8 cellular contexts compared by ENCODE assay signal in the genomic region with DNA sequence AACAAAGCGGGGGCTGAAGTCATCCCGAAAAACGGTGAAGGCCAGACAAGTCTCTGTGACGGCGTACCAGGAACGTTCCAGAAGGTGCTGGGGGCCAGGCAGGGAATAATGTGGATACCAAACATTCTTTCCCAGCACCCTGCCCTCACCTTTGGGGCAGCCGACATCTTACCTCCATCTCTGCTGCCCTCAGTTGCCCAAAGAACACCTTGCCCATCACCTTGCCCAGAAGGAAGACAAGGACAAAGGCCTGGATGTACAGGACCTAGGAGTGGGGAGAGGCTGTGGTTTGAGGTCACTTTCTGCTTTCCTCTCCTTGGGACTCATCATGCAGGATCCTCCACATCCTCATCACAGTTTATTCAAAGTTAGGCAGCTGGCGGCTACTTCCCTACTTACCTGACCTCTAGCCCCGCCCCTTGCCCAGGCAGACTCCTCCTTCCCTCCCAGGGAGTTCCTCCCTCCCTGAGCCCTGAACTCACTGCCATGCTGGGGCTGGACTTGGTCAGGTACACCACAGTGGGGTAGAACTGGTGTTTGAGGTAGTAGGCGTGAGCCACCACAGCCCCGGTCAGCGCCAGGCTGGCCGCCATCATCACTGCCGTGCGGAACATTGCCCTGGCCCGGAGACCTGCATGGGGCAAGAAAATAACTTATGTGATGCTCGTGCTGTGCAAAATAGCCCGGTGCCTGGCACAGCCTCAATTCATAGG. TPM values are rescaled to one million over a fixed set of nuclear protein-coding genes. Genes with fewer than 3 reads are reported as not detected.
DNase-seq lines count a peak whose midpoint lies in the region; ATAC-seq and TF ChIP-seq lines count a peak whose summit lies in the region.

No MANE protein-coding gene starts in this region.

- H3K4me3 Mint-ChIP-seq in type B pancreatic cell, result peak overlapping the region; percentile 97

- peaks cover 40% of the 10 kb centered on the region for H3K36me3 ChIP-seq in BJ (ENCODE audit: control insufficient read depth, insufficient read depth, low read length)
- H3K36me3 ChIP-seq in HEK293 (ENCODE audit: control insufficient read depth in 2 of 2, insufficient read depth in 1 of 2, low read length in 2 of 2), result peaks cover 0 to 49% of the 10 kb centered on the region in 2 experiments; a peak in 1 of 3 replicates
- H3K36me3 ChIP-seq in SU-DHL-6 (ENCODE audit: low read length), result peaks cover 22% of the 10 kb centered on the region; the same call in 1 of the 2 replicates
- peaks cover 39 to 49% of the 10 kb centered on the region in 2 donors for H3K36me3 ChIP-seq in duodenal mucosa (ENCODE audit: control insufficient read depth in 1 of 2, insufficient read depth in 2 of 2, low read length in 2 of 2)

- CTCF ChIA-PET in BJ (lab: Yijun Ruan, JAX), result interaction anchor here (0.7 kb wide), 1 partner anchor 122 kb away, joined by 3 read pairs; no protein-coding TSS in a partner anchor
- CTCF ChIA-PET in HEK293 (lab: Yijun Ruan, JAX), result interaction anchor here (0.6 to 2.3 kb wide), 4 partner anchors 15 to 119 kb away, joined by 3 to 6 read pairs (median 4); a partner anchor contains a TSS

- no peak for ATAC-seq in HG03354 (IDR thresholded peaks at IDR 0.05; ENCODE audit: poor library complexity, severe bottlenecking, unreplicated experiment)

- no peaks in the 10 kb centered on the region for H3K9me3 ChIP-seq in HEK293 (ENCODE audit: control insufficient read depth, insufficient read depth, low read depth, low read length)
- no peaks in the 10 kb centered on the region for H3K9me3 ChIP-seq in SU-DHL-6 (ENCODE audit: insufficient read depth, low read length)
- no peaks in the 10 kb centered on the region for H3K9me3 ChIP-seq in duodenal mucosa (ENCODE audit: control insufficient read depth in 1 of 2, low read length in 2 of 2)

- peaks cover 47% of the 10 kb centered on the region for H3F3A ChIP-seq in SU-DHL-6 (ENCODE audit: insufficient read depth)

- H3K9ac ChIP-seq in SU-DHL-6 (ENCODE audit: low read length), result peak overlapping the region; percentile 97
- peak overlapping the region; percentile 85 to 99 for H3K9ac ChIP-seq in duodenal mucosa (ENCODE audit: low read depth in 1 of 2, low read length in 2 of 2)

- no peak overlapping the region for H3K27ac ChIP-seq in HEK293 (ENCODE audit: extremely low read depth, low read depth, low read length)
- peak overlapping the region; percentile 100 for H3K27ac ChIP-seq in SU-DHL-6 (ENCODE audit: low read depth, low read length)
- peak overlapping the region; percentile 97 for H3K27ac ChIP-seq in duodenal mucosa (ENCODE audit: low read depth, low read length)

- DNase-seq in BJ (ENCODE audit: low read depth), result no peak
- DNase-seq in mucosa of gallbladder (ENCODE audit: low spot score), result peak; percentile 71
- no peak for DNase-seq in type B pancreatic cell (ENCODE audit: extremely low spot score, unreplicated experiment)
- DNase-seq in occipital lobe (lab: John Stamatoyannopoulos, UW), result no peak

- H3K9me2 ChIP-seq in SU-DHL-6 (replicated peaks; ENCODE audit: insufficient read depth, low read length), result no peaks in the 10 kb centered on the region

- H3K4me1 Mint-ChIP-seq in type B pancreatic cell (ENCODE audit: unreplicated experiment), result peaks cover 22% of the 10 kb centered on the region

- H3K27ac Mint-ChIP-seq in type B pancreatic cell, result peak overlapping the region; percentile 100

- H4K20me1 ChIP-seq in SU-DHL-6 (ENCODE audit: low read depth, low read length), result no peaks in the 10 kb centered on the region

- no peak overlapping the region for H2AFZ ChIP-seq in SU-DHL-6 (ENCODE audit: low read depth, low read length, severe bottlenecking)

- peak overlapping the region; percentile 99 for H3K4me2 ChIP-seq in SU-DHL-6 (ENCODE audit: low read depth, low read length, poor library complexity, severe bottlenecking)

- no peaks in the 10 kb centered on the region for H3K27me3 Mint-ChIP-seq in type B pancreatic cell

- peaks cover 25% of the 10 kb centered on the region for H3K79me2 ChIP-seq in SU-DHL-6 (ENCODE audit: insufficient read depth, low read length)

- H3K4me1 ChIP-seq in HEK293 (ENCODE audit: control insufficient read depth, insufficient read depth, low read length), result no peaks in the 10 kb centered on the region; the same call in 1 of the 2 replicates
- peaks cover 31 to 46% of the 10 kb centered on the region in 2 donors for H3K4me1 ChIP-seq in duodenal mucosa (ENCODE audit: control insufficient read depth in 1 of 2, insufficient read depth in 2 of 2, low read length in 2 of 2)

- no peaks in the 10 kb centered on the region for H3K36me3 Mint-ChIP-seq in type B pancreatic cell

- peak overlapping the region; percentile 84 for H3K4me3 ChIP-seq in BJ (ENCODE audit: low read depth, low read length)
- H3K4me3 ChIP-seq in HEK293 (ENCODE audit: low read depth, low read length), result peak overlapping the region; percentile 81
- H3K4me3 ChIP-seq in SU-DHL-6 (ENCODE audit: insufficient read depth, low read length, poor library complexity, severe bottlenecking), result peak overlapping the region; percentile 96
- peak overlapping the region; percentile 78 to 94 for H3K4me3 ChIP-seq in duodenal mucosa (ENCODE audit: low read depth in 1 of 2, low read length in 2 of 2)

- H3K9me3 Mint-ChIP-seq in type B pancreatic cell, result no peaks in the 10 kb centered on the region

- TF ChIP-seq CTCF in BJ (IDR thresholded peaks at IDR 0.05; ENCODE audit: insufficient read depth, low read depth, low read length) (no peak), HEK293 (tag by site-specific recombination; IDR thresholded peaks at IDR 0.05) (no peak), SU-DHL-6 (IDR thresholded peaks at IDR 0.05; ENCODE audit: insufficient read depth, low read length, poor library complexity, severe bottlenecking) (no peak), type B pancreatic cell (conservative IDR thresholded peaks at IDR 0.05) (no peak)

- no peaks in the 10 kb centered on the region for H3K27me3 ChIP-seq in BJ (ENCODE audit: control insufficient read depth, insufficient read depth, low read length)
- no peaks in the 10 kb centered on the region for H3K27me3 ChIP-seq in SU-DHL-6 (ENCODE audit: low read length)
- H3K27me3 ChIP-seq in duodenal mucosa (ENCODE audit: control insufficient read depth in 1 of 2, insufficient read depth in 2 of 2, low read length in 2 of 2), result no peaks in the 10 kb centered on the region

- POLR2A ChIA-PET in BJ (lab: Charles Lee) (interaction anchor here (0.5 kb wide), 1 partner anchor 11 kb away, joined by 3 read pairs; a partner anchor contains a TSS), HEK293 (lab: Yijun Ruan, JAX) (interaction anchor here (1.1 to 4.5 kb wide), 3 partner anchors 11 to 289 kb away, joined by 3 to 57 read pairs (median 3); a partner anchor contains a TSS)

TF ChIP-seq in HEK293, 187 proteins besides CTCF, POLR2A, EP300 and RAD21 (continues in another document):
- TF ChIP-seq ZBTB48 (tag by site-specific recombination; IDR thresholded peaks at IDR 0.05), result peak; percentile 38; the same call in 1 of the 2 replicates
- TF ChIP-seq, protein P1, sequence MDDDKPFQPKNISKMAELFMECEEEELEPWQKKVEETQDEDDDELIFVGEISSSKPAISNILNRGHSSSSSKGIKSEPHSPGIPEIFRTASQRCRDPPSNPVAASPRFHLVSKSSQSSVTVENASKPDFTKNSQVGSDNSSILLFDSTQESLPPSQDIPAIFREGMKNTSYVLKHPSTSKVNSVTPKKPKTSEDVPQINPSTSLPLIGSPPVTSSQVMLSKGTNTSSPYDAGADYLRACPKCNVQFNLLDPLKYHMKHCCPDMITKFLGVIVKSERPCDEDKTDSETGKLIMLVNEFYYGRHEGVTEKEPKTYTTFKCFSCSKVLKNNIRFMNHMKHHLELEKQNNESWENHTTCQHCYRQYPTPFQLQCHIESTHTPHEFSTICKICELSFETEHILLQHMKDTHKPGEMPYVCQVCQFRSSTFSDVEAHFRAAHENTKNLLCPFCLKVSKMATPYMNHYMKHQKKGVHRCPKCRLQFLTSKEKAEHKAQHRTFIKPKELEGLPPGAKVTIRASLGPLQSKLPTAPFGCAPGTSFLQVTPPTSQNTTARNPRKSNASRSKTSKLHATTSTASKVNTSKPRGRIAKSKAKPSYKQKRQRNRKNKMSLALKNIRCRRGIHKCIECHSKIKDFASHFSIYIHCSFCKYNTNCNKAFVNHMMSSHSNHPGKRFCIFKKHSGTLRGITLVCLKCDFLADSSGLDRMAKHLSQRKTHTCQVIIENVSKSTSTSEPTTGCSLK (tag by site-specific recombination; IDR thresholded peaks at IDR 0.05), result no peak
- TF ChIP-seq ZNF76 (tag by site-specific recombination; IDR thresholded peaks at IDR 0.05; ENCODE audit: borderline replicate concordance, low read depth), result no peak
- TF ChIP-seq ZNF660 (tag by site-specific recombination; IDR thresholded peaks at IDR 0.05), result no peak
- TF ChIP-seq ZNF664 (tag by site-specific recombination; IDR thresholded peaks at IDR 0.05), result no peak
- TF ChIP-seq ZXDB (tag by site-specific recombination; IDR thresholded peaks at IDR 0.05), result no peak
- TF ChIP-seq MZF1 (tag by site-specific recombination; IDR thresholded peaks at IDR 0.05; ENCODE audit: borderline replicate concordance), result no peak
- TF ChIP-seq ZNF274 (IDR thresholded peaks at IDR 0.05; ENCODE audit: low read length), result no peak
- no peak for TF ChIP-seq ZNF274 (tag by site-specific recombination; IDR thresholded peaks at IDR 0.05; ENCODE audit: borderline replicate concordance)
- TF ChIP-seq ZNF302 (tag by site-specific recombination; IDR thresholded peaks at IDR 0.05; ENCODE audit: low read depth), result no peak
- peak; percentile 50 for TF ChIP-seq GLIS1 (tag by site-specific recombination; IDR thresholded peaks at IDR 0.05)

RNA-seq across cellular contexts. Expression of a gene that starts 1.2 kb away (rescaled TPM):
- 13.3 and 33.4 TPM in 2 replicates for polyA plus RNA-seq in BJ (2011; rRNA removed)
- polyA minus RNA-seq in BJ (2011; rRNA and poly(A)+ RNA removed), result 31.7 and 40.2 TPM in 2 replicates
- 84.4 TPM for total RNA-seq in mucosa of gallbladder
- 48.6 and 50.6 TPM in 2 replicates for total RNA-seq in type B pancreatic cell (ENCODE audit: low replicate concordance)
- total RNA-seq in occipital lobe, result 10.1 TPM

RNA-seq across cellular contexts. Expression of a gene that starts 11.0 kb away (rescaled TPM):
- polyA plus RNA-seq in BJ (2011; rRNA removed), result 54.4 and 68.5 TPM in 2 replicates
- polyA minus RNA-seq in BJ (2011; rRNA and poly(A)+ RNA removed), result 18.6 and 26.8 TPM in 2 replicates
- 46.5 TPM for total RNA-seq in mucosa of gallbladder
- 49.1 and 54.8 TPM in 2 replicates for total RNA-seq in type B pancreatic cell (ENCODE audit: low replicate concordance)
- total RNA-seq in occipital lobe, result 26.4 TPM

RNA-seq across cellular contexts. Expression of a gene that starts 11.2 kb away (rescaled TPM):
- polyA plus RNA-seq in BJ (2011; rRNA removed), result 474 and 610 TPM in 2 replicates
- polyA minus RNA-seq in BJ (2011; rRNA and poly(A)+ RNA removed), result 135 and 210 TPM in 2 replicates
- total RNA-seq in mucosa of gallbladder, result 835 TPM
- 758 and 795 TPM in 2 replicates for total RNA-seq in type B pancreatic cell (ENCODE audit: low replicate concordance)
- total RNA-seq in occipital lobe, result 180 TPM

RNA-seq across cellular contexts. Expression of a gene that starts 15.6 kb away (rescaled TPM):
- polyA plus RNA-seq in BJ (2011; rRNA removed), result 3.6 and 4.6 TPM in 2 replicates
- 1.4 and 1.9 TPM in 2 replicates for polyA minus RNA-seq in BJ (2011; rRNA and poly(A)+ RNA removed)
- total RNA-seq in mucosa of gallbladder (15.1 TPM), type B pancreatic cell (ENCODE audit: low replicate concordance) (11.4 and 12.2 TPM in 2 replicates), occipital lobe (4.7 TPM)

RNA-seq across cellular contexts. Expression of a gene that starts 21.5 kb away (rescaled TPM):
- 5.0 and 8.2 TPM in 2 replicates for polyA plus RNA-seq in BJ (2011; rRNA removed)
- polyA minus RNA-seq in BJ (2011; rRNA and poly(A)+ RNA removed), result 2.4 and 3.6 TPM in 2 replicates
- total RNA-seq in mucosa of gallbladder (184 TPM), type B pancreatic cell (ENCODE audit: low replicate concordance) (52.2 and 61.3 TPM in 2 replicates), occipital lobe (54.3 TPM)
